Comparison of ENCODE assay signal across 22 cellular contexts in genomic region chr1:184518958-184519357, GRCh38.
DNase-seq lines count a peak whose midpoint lies in the region; TF ChIP-seq lines count a peak whose summit lies in the region.
"Had no signal": no experiment of that assay in that cellular context is flagged by ENCODE, and none has a peak within 500 bp of the region (broad histone marks: within the 10 kb centered on the region; RNA-seq: fewer than 3 reads in every experiment).

No MANE protein-coding gene starts in this region.

- no peaks in the 10 kb centered on the region for H3K9me3 ChIP-seq in breast epithelium
- H3K9me3 ChIP-seq in SJCRH30 (replicated peaks), result no peaks in the 10 kb centered on the region
- H3K9me3 ChIP-seq: Peyer's patch had no signal

- H3K36me3 Mint-ChIP-seq in MCF 10A (ENCODE audit: insufficient read depth, unreplicated experiment) (peaks cover 13% of the 10 kb centered on the region), brain (peaks cover 37% of the 10 kb centered on the region), neural crest cell (ENCODE audit: low read depth) (peaks cover 12% of the 10 kb centered on the region)
- H3K36me3 Mint-ChIP-seq: CD8-positive, alpha-beta memory T cell; IgD-negative memory B cell had no signal

- BruUV-seq in MCF 10A (replicated peaks; lab: Mats Ljungman, UMichigan), result no TSS peak

- DNase-seq in breast epithelium (ENCODE audit: low spot score in 2 of 2), result no peak
- DNase-seq in MCF 10A (ENCODE audit: unreplicated experiment), result no peak
- DNase-seq in neural crest cell (ENCODE audit: low read depth, low spot score), result no peak
- no peak for DNase-seq in caudate nucleus (lab: John Stamatoyannopoulos, UW)
- no peak for DNase-seq in SJCRH30
- DNase-seq: 8988T; AML-193; CD8-positive, alpha-beta memory T cell; DMS53; EL; GF-D8; GOT3; NCI-H1694; NCI-H2171; NCI-H345; NCI-H524; Peyer's patch had no signal

- 45% methylated on average over 2 of the region's 2 CpGs for WGBS in urinary bladder

- H3K36me3 ChIP-seq in breast epithelium, result no peaks in the 10 kb centered on the region
- H3K36me3 ChIP-seq in urinary bladder (ENCODE audit: insufficient read depth), result no peaks in the 10 kb centered on the region
- no peaks in the 10 kb centered on the region for H3K36me3 ChIP-seq in SJCRH30
- H3K36me3 ChIP-seq: Peyer's patch had no signal

- intact Hi-C loops in breast epithelium (cut with DNase I; ENCODE audit: low total_unique reads), result no loop called here
- intact Hi-C loops in MCF 10A (cut with micrococcal nuclease), result no loop called here

- POLR2A ChIA-PET in MCF 10A (lab: Yijun Ruan, JAX), result interaction anchor here (0.7 to 1.2 kb wide), 4 partner anchors 24 to 407 kb away, joined by 3 to 6 read pairs (median 4); no protein-coding TSS in a partner anchor

- H3K4me3 Mint-ChIP-seq in MCF 10A (ENCODE audit: unreplicated experiment), result no peak overlapping the region
- H3K4me3 Mint-ChIP-seq in brain, result peak overlapping the region in 1 of 5 experiments; percentile 54
- no peak overlapping the region for H3K4me3 Mint-ChIP-seq in neural crest cell
- H3K4me3 Mint-ChIP-seq: CD8-positive, alpha-beta memory T cell; IgD-negative memory B cell had no signal

- CTCF ChIA-PET in MCF 10A (lab: Yijun Ruan, JAX), result interaction anchor here (1.4 kb wide), 1 partner anchor 173 kb away, joined by 5 read pairs; no protein-coding TSS in a partner anchor

- H3K27me3 Mint-ChIP-seq in MCF 10A (ENCODE audit: insufficient read depth, unreplicated experiment) (no peaks in the 10 kb centered on the region), brain (no peaks in the 10 kb centered on the region), neural crest cell (ENCODE audit: low read depth) (no peaks in the 10 kb centered on the region)
- H3K27me3 Mint-ChIP-seq: IgD-negative memory B cell had no signal

- H3K27ac Mint-ChIP-seq in MCF 10A (ENCODE audit: low read depth, unreplicated experiment), result no peak overlapping the region
- H3K27ac Mint-ChIP-seq in brain, result peak overlapping the region in 3 of 5 experiments; percentile 58 to 84 (median 71)
- peak overlapping the region; percentile 69 for H3K27ac Mint-ChIP-seq in neural crest cell (ENCODE audit: unreplicated experiment)
- H3K27ac Mint-ChIP-seq: IgD-negative memory B cell had no signal

- peaks cover 4% of the 10 kb centered on the region for H3K4me1 Mint-ChIP-seq in MCF 10A (ENCODE audit: insufficient read depth, unreplicated experiment)
- peaks cover 29% of the 10 kb centered on the region for H3K4me1 Mint-ChIP-seq in brain
- H3K4me1 Mint-ChIP-seq in neural crest cell, result peaks cover 5% of the 10 kb centered on the region
- H3K4me1 Mint-ChIP-seq: CD8-positive, alpha-beta memory T cell; IgD-negative memory B cell had no signal

- TF ChIP-seq POLR2A in breast epithelium (IDR thresholded peaks at IDR 0.05), result no peak

- H3K4me3 ChIP-seq in breast epithelium (no peak overlapping the region), urinary bladder (ENCODE audit: low read depth, low read length) (no peak overlapping the region), SJCRH30 (no peak overlapping the region)
- H3K4me3 ChIP-seq: Peyer's patch, SK-N-MC had no signal

- no peaks in the 10 kb centered on the region for H3K9me3 Mint-ChIP-seq in MCF 10A (ENCODE audit: unreplicated experiment)
- peaks cover 0 to 4% (median 0%) of the 10 kb centered on the region in 5 experiments for H3K9me3 Mint-ChIP-seq in brain
- H3K9me3 Mint-ChIP-seq in neural crest cell, result peaks cover 5% of the 10 kb centered on the region
- H3K9me3 Mint-ChIP-seq: CD8-positive, alpha-beta memory T cell; IgD-negative memory B cell had no signal

- H3K27me3 ChIP-seq in breast epithelium (no peaks in the 10 kb centered on the region), SJCRH30 (no peaks in the 10 kb centered on the region)
- H3K27me3 ChIP-seq: Peyer's patch had no signal

- TF ChIP-seq CTCF in breast epithelium (IDR thresholded peaks at IDR 0.05) (no peak), MCF 10A (IDR thresholded peaks at IDR 0.05; ENCODE audit: unreplicated experiment) (no peak), brain (conservative IDR thresholded peaks at IDR 0.05) (no peak), neural crest cell (conservative IDR thresholded peaks at IDR 0.05) (no peak)

- H3K4me1 ChIP-seq in breast epithelium, result no peaks in the 10 kb centered on the region
- H3K4me1 ChIP-seq in urinary bladder (ENCODE audit: insufficient read depth), result no peaks in the 10 kb centered on the region
- no peaks in the 10 kb centered on the region for H3K4me1 ChIP-seq in SJCRH30
- H3K4me1 ChIP-seq: Peyer's patch had no signal

- H3K27ac ChIP-seq in breast epithelium, result peak overlapping the region; percentile 19 to 66
- peak overlapping the region; percentile 23 for H3K27ac ChIP-seq in urinary bladder (ENCODE audit: low read depth)
- no peak overlapping the region for H3K27ac ChIP-seq in caudate nucleus (ENCODE audit: low read depth, low read length)
- no peak overlapping the region for H3K27ac ChIP-seq in SJCRH30
- H3K27ac ChIP-seq: C4-2B, Peyer's patch, SK-N-MC had no signal

Comparison
In these comparisons a context has a peak if more than half of its experiments do, and no peak if none do; other contexts are left out.
1. H3K27ac ChIP-seq: peak in breast epithelium (2 of 2) and urinary bladder (single experiment); none in caudate nucleus (single experiment) and SJCRH30 (single experiment).